9 cellular contexts compared by ENCODE assay signal in genomic region chr17:53119773-53120172, GRCh38.
"Had no signal": no experiment of that assay in that cellular context is flagged by ENCODE, and none has a peak within 500 bp of the region (broad histone marks: within the 10 kb centered on the region; RNA-seq: fewer than 3 reads in every experiment).

No MANE protein-coding gene starts in this region.

- H3K9me3 ChIP-seq: HAP-1 had no signal

- DNase-seq: GM23248, GOT3, H7, HFFc6, IMR-90 had no signal

- H3K4me1 ChIP-seq: HAP-1 had no signal

- H3K36me3 ChIP-seq: HAP-1 had no signal

- H3K9ac ChIP-seq: GM23248 had no signal

- FAIRE-seq: K562 had no signal

- H3K27ac ChIP-seq: GM23248, HL-60 had no signal

- H3K4me3 Mint-ChIP-seq: HFFc6 had no signal

- H3K27ac Mint-ChIP-seq: HFFc6 had no signal

- H2AFZ ChIP-seq: GM23248 had no signal

- ATAC-seq: HCT116, K562 had no signal

- H3K4me3 ChIP-seq: GM23248, HAP-1, K562 had no signal
